In genomic region chr10:88895252-88895651, GRCh38 we compare ENCODE assay signal across 25 cellular contexts. TPM values are rescaled to one million over a fixed set of nuclear protein-coding genes. Genes with fewer than 3 reads are reported as not detected.
DNase-seq lines count a peak whose midpoint lies in the region; ATAC-seq and TF ChIP-seq lines count a peak whose summit lies in the region.
"Had no signal": no experiment of that assay in that cellular context is flagged by ENCODE, and none has a peak within 500 bp of the region (broad histone marks: within the 10 kb centered on the region; RNA-seq: fewer than 3 reads in every experiment).

No MANE protein-coding gene starts in this region.

- H3K27me3 ChIP-seq in BE2C: no peaks in the 10 kb centered on the region
- H3K27me3 ChIP-seq in mucosa of rectum (ENCODE audit: control insufficient read depth in 2 of 2, insufficient read depth in 2 of 2, low read length in 2 of 2): no peaks in the 10 kb centered on the region
- H3K27me3 ChIP-seq: BLaER1 treated with 17β-estradiol and CSF1 and Interleukin-3, amounts not matched to agents 10 nM and 100 nM; neutrophil; upper lobe of left lung had no signal

- TF ChIP-seq CTCF in BE2C (IDR thresholded peaks at IDR 0.05; ENCODE audit: low read depth, low read length): 0 out of 2 replicates have a peak, but pooled peaks have one; percentile 3

- H3K4me1 Mint-ChIP-seq in activated T-helper 2 cell treated with anti-CD3 and anti-CD28 coated beads, Interferon-gamma antibody, Interleukin-2, Interleukin-4, amounts not matched to agents 10 μg/mL and 5 μg/mL and 100 μg/mL, durations not matched to agents 14 hours and 24 hours and 36 hours (ENCODE audit: low read depth): peaks cover 77% of the 10 kb centered on the region

- H3K27me3 Mint-ChIP-seq in activated T-helper 2 cell treated with anti-CD3 and anti-CD28 coated beads, Interferon-gamma antibody, Interleukin-2, Interleukin-4, amounts not matched to agents 10 μg/mL and 5 μg/mL and 100 μg/mL, durations not matched to agents 14 hours and 24 hours and 36 hours (ENCODE audit: low read depth): no peaks in the 10 kb centered on the region
- H3K27me3 Mint-ChIP-seq: activated naive CD8-positive, alpha-beta T cell treated with anti-CD3 and anti-CD28 coated beads, Interleukin-2, amount 10 ng/mL, durations not matched to agents 7 days and 5 days; activated T-helper 17 cell treated with anti-CD3 and anti-CD28 coated beads, Interleukin-2, amount 50 U/mL, for 72 hours; memory B cell had no signal

- H3K4me1 ChIP-seq in BE2C (peaks cover 11% of the 10 kb centered on the region), mucosa of rectum (ENCODE audit: control insufficient read depth in 2 of 2, insufficient read depth in 2 of 2, low read length in 2 of 2) (peaks cover 32 to 50% of the 10 kb centered on the region in 2 donors)
- H3K4me1 ChIP-seq: psoas muscle had no signal

- peaks cover 52% of the 10 kb centered on the region for H3K36me3 Mint-ChIP-seq in activated T-helper 2 cell treated with anti-CD3 and anti-CD28 coated beads, Interferon-gamma antibody, Interleukin-2, Interleukin-4, amounts not matched to agents 10 μg/mL and 5 μg/mL and 100 μg/mL, durations not matched to agents 14 hours and 24 hours and 36 hours (ENCODE audit: low read depth)
- H3K36me3 Mint-ChIP-seq: WTC11 had no signal

- no peaks in the 10 kb centered on the region for H3K9me3 Mint-ChIP-seq in activated T-helper 2 cell treated with anti-CD3 and anti-CD28 coated beads, Interferon-gamma antibody, Interleukin-2, Interleukin-4, amounts not matched to agents 10 μg/mL and 5 μg/mL and 100 μg/mL, durations not matched to agents 14 hours and 24 hours and 36 hours
- H3K9me3 Mint-ChIP-seq: activated naive CD8-positive, alpha-beta T cell treated with anti-CD3 and anti-CD28 coated beads, Interleukin-2, amount 10 ng/mL, durations not matched to agents 7 days and 5 days; activated T-helper 17 cell treated with anti-CD3 and anti-CD28 coated beads, Interleukin-2, amount 50 U/mL, for 72 hours; memory B cell; WTC11 had no signal

- no peak overlapping the region for H3K4me3 Mint-ChIP-seq in activated T-helper 2 cell treated with anti-CD3 and anti-CD28 coated beads, Interferon-gamma antibody, Interleukin-2, Interleukin-4, amounts not matched to agents 10 μg/mL and 5 μg/mL and 100 μg/mL, durations not matched to agents 14 hours and 24 hours and 36 hours (ENCODE audit: low read depth)
- H3K4me3 Mint-ChIP-seq: activated naive CD8-positive, alpha-beta T cell treated with anti-CD3 and anti-CD28 coated beads, Interleukin-2, amount 10 ng/mL, durations not matched to agents 7 days and 5 days; memory B cell; WTC11 had no signal

- H3K27ac Mint-ChIP-seq in activated T-helper 2 cell treated with anti-CD3 and anti-CD28 coated beads, Interferon-gamma antibody, Interleukin-2, Interleukin-4, amounts not matched to agents 10 μg/mL and 5 μg/mL and 100 μg/mL, durations not matched to agents 14 hours and 24 hours and 36 hours: peak overlapping the region; percentile 50
- H3K27ac Mint-ChIP-seq: activated naive CD8-positive, alpha-beta T cell treated with anti-CD3 and anti-CD28 coated beads, Interleukin-2, amount 10 ng/mL, durations not matched to agents 7 days and 5 days; activated T-helper 17 cell treated with anti-CD3 and anti-CD28 coated beads, Interleukin-2, amount 50 U/mL, for 72 hours; WTC11 had no signal

- peak overlapping the region; percentile 93 for H3K27ac ChIP-seq in mucosa of rectum (ENCODE audit: low read depth in 2 of 2, low read length in 2 of 2)
- H3K27ac ChIP-seq: BLaER1 treated with 17β-estradiol and CSF1 and Interleukin-3, amounts not matched to agents 10 nM and 100 nM; KMS-11; neutrophil; psoas muscle; upper lobe of left lung had no signal

- DNase-seq in BE2C: no peak
- DNase-seq in activated T-helper 2 cell treated with anti-CD3 and anti-CD28 coated beads, Interferon-gamma antibody, Interleukin-2, Interleukin-4, amounts not matched to agents 10 μg/mL and 5 μg/mL and 100 μg/mL, durations not matched to agents 14 hours and 24 hours and 36 hours (ENCODE audit: low spot score): no peak
- DNase-seq in EL: no peak
- no peak for DNase-seq in effector CD4-positive, alpha-beta T cell
- no peak for DNase-seq in NK-92 (lab: John Stamatoyannopoulos, UW; ENCODE audit: unreplicated experiment)
- DNase-seq in NOMO-1 (lab: John Stamatoyannopoulos, UW; ENCODE audit: unreplicated experiment in 2 of 2): no peak
- DNase-seq: ACHN; activated CD4-positive, alpha-beta T cell treated with anti-CD3 and anti-CD28 coated beads, Interleukin-2, amount 50 U/mL, for 48 hours; activated CD8-positive, alpha-beta memory T cell treated with anti-CD3 and anti-CD28 coated beads, Interleukin-2, amount 50 U/mL, for 48 hours; activated naive CD8-positive, alpha-beta T cell treated with anti-CD3 and anti-CD28 coated beads, Interleukin-2, amount 10 ng/mL, durations not matched to agents 7 days and 5 days; head of caudate nucleus; NCI-H2171 treated with DMSO at 0.1 percent for 48 hours; NCI-H526; psoas muscle; SW 1271; upper lobe of left lung had no signal

- H3K9me3 ChIP-seq in BE2C (no peaks in the 10 kb centered on the region), mucosa of rectum (ENCODE audit: control insufficient read depth in 2 of 2, low read length in 2 of 2) (no peaks in the 10 kb centered on the region)
- H3K9me3 ChIP-seq: BLaER1 treated with 17β-estradiol and CSF1 and Interleukin-3, amounts not matched to agents 10 nM and 100 nM; neutrophil; psoas muscle; upper lobe of left lung had no signal

- H3K4me3 ChIP-seq in BE2C (ENCODE audit: low read depth, low read length) (no peak overlapping the region), mucosa of rectum (ENCODE audit: low read length in 2 of 2) (no peak overlapping the region)
- H3K4me3 ChIP-seq: BLaER1 treated with 17β-estradiol and CSF1 and Interleukin-3, amounts not matched to agents 10 nM and 100 nM; psoas muscle; upper lobe of left lung had no signal

- ATAC-seq in HG03175 (IDR thresholded peaks at IDR 0.05; ENCODE audit: unreplicated experiment): peak; percentile 63
- ATAC-seq: psoas muscle, WTC11 had no signal

- H3K36me3 ChIP-seq in BE2C (no peaks in the 10 kb centered on the region), mucosa of rectum (ENCODE audit: control insufficient read depth in 2 of 2, insufficient read depth in 2 of 2, low read length in 2 of 2) (peaks cover 0 to 4% of the 10 kb centered on the region in 2 donors)
- H3K36me3 ChIP-seq: BLaER1 treated with 17β-estradiol and CSF1 and Interleukin-3, amounts not matched to agents 10 nM and 100 nM; neutrophil; upper lobe of left lung had no signal

- intact Hi-C loops in activated T-helper 2 cell treated with anti-CD3 and anti-CD28 coated beads, Interferon-gamma antibody, Interleukin-2, Interleukin-4, amounts not matched to agents 10 μg/mL and 5 μg/mL and 100 μg/mL, durations not matched to agents 14 hours and 24 hours and 36 hours (cut with micrococcal nuclease): loop anchor here (1.0 to 5.0 kb wide), 2 partner anchors 9 to 623 kb away; no protein-coding TSS in a partner anchor

- peak overlapping the region in 1 of 2 donors; percentile 42 for H3K9ac ChIP-seq in mucosa of rectum (ENCODE audit: low read depth in 1 of 2, low read length in 2 of 2)
- H3K9ac ChIP-seq: BLaER1 treated with 17β-estradiol and CSF1 and Interleukin-3, amounts not matched to agents 10 nM and 100 nM; KMS-11 had no signal

RNA-seq across cellular contexts. Expression of gene STAMBPL1, which starts 15.2 kb away (rescaled TPM):
- 14.7 TPM for polyA plus RNA-seq in BE2C (2012; ENCODE audit: insufficient read depth, insufficient read length, low read depth)
- 44.2 and 47.2 TPM in 2 replicates for total RNA-seq in activated T-helper 2 cell treated with anti-CD3 and anti-CD28 coated beads, Interferon-gamma antibody, Interleukin-2, Interleukin-4, amounts not matched to agents 10 μg/mL and 5 μg/mL and 100 μg/mL, durations not matched to agents 14 hours and 24 hours and 36 hours

RNA-seq across cellular contexts. Expression of gene ANKRD22, which starts 43.6 kb away (rescaled TPM):
- not detected for polyA plus RNA-seq in BE2C (2012; ENCODE audit: insufficient read depth, insufficient read length, low read depth)
- not detected in 2 replicates for total RNA-seq in activated T-helper 2 cell treated with anti-CD3 and anti-CD28 coated beads, Interferon-gamma antibody, Interleukin-2, Interleukin-4, amounts not matched to agents 10 μg/mL and 5 μg/mL and 100 μg/mL, durations not matched to agents 14 hours and 24 hours and 36 hours
- total RNA-seq: activated naive CD8-positive, alpha-beta T cell treated with anti-CD3 and anti-CD28 coated beads, Interleukin-2, amount 10 ng/mL, durations not matched to agents 7 days and 5 days; Daoy; psoas muscle; WTC11 had no signal

RNA-seq across cellular contexts. Expression of gene ACTA2, which starts 57.3 kb away (rescaled TPM):
- 14.3 TPM for polyA plus RNA-seq in BE2C (2012; ENCODE audit: insufficient read depth, insufficient read length, low read depth)
- 11.3 and 11.9 TPM in 2 replicates for total RNA-seq in activated T-helper 2 cell treated with anti-CD3 and anti-CD28 coated beads, Interferon-gamma antibody, Interleukin-2, Interleukin-4, amounts not matched to agents 10 μg/mL and 5 μg/mL and 100 μg/mL, durations not matched to agents 14 hours and 24 hours and 36 hours
